In genomic region chr1:13947658-13948057, GRCh38 we compare ENCODE assay signal across 1 cellular context.
TF ChIP-seq lines count a peak whose summit lies in the region.

No MANE protein-coding gene starts in this region.

TF ChIP-seq in K562, 482 proteins besides CTCF, POLR2A, EP300 and RAD21 (continued from another document):
- TF ChIP-seq PTTG1 (tag; IDR thresholded peaks at IDR 0.05; ENCODE audit: low read depth) (no peak), ATF2 (CRISPR knock-in tag; IDR thresholded peaks at IDR 0.05) (no peak), ZNF57 (CRISPR knock-in tag; IDR thresholded peaks at IDR 0.05) (no peak), ZFP36 (IDR thresholded peaks at IDR 0.05; ENCODE audit: low read depth, low read length, partially characterized antibody) (no peak), CEBPG (CRISPR knock-in tag; IDR thresholded peaks at IDR 0.05) (no peak), CEBPG (tag; conservative IDR thresholded peaks at IDR 0.05 in 1 of 2, IDR thresholded peaks at IDR 0.05 in 1 of 2) (no peak), SMAD4 (CRISPR knock-in tag; conservative IDR thresholded peaks at IDR 0.05) (0 out of 2 replicates have a peak, but pooled peaks have one; percentile 45), ZNF23 (CRISPR knock-in tag; IDR thresholded peaks at IDR 0.05) (no peak), STAG1 (CRISPR knock-in tag; IDR thresholded peaks at IDR 0.05; ENCODE audit: borderline replicate concordance) (no peak), BHLHE40 (IDR thresholded peaks at IDR 0.05; ENCODE audit: low read length) (peak; percentile 77), ZNF398 (CRISPR knock-in tag; IDR thresholded peaks at IDR 0.05) (no peak)
